ENCODE assay signal across 22 cellular contexts in the genomic region with DNA sequence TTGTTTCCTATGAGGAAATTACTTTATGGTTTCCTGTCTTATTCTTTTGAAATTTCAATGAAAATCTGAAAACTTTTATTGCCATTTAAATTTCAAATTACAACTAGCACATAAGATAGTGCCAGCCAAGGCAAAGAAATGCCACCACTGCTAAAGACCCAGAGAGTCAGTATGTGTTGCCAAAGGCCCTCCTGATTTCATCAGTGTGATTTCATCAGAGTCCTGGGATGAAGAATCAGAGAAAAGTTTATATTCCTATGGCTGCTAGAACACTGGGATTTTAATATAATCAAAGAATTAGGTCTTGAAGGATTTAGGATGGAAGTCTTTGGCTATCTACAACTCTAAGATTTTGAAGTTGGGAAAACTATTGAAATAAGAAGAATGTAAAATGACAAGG.
DNase-seq lines count a peak whose midpoint lies in the region; ATAC-seq and TF ChIP-seq lines count a peak whose summit lies in the region.
"Had no signal": no experiment of that assay in that cellular context is flagged by ENCODE, and none has a peak within 500 bp of the region (broad histone marks: within the 10 kb centered on the region; RNA-seq: fewer than 3 reads in every experiment).

No MANE protein-coding gene starts in this region.

- H3K36me3 ChIP-seq in GM23338 (ENCODE audit: insufficient read depth) (no peaks in the 10 kb centered on the region), OCI-LY7 (ENCODE audit: insufficient read depth, low read length) (no peaks in the 10 kb centered on the region)
- H3K36me3 ChIP-seq: MG63, SJSA1 had no signal

- H3K9me2 ChIP-seq in GM23338 (ENCODE audit: insufficient read depth), result no peaks in the 10 kb centered on the region
- no peaks in the 10 kb centered on the region for H3K9me2 ChIP-seq in OCI-LY7 (ENCODE audit: insufficient read depth, low read length)

- peaks cover 19% of the 10 kb centered on the region for H3K36me3 Mint-ChIP-seq in GM23338 (ENCODE audit: low read depth)
- no peaks in the 10 kb centered on the region for H3K36me3 Mint-ChIP-seq in stimulated activated effector memory CD8-positive, alpha-beta T cell treated with anti-CD3 and anti-CD28 coated beads, Interleukin-12 subunit alpha, Interleukin-12 subunit beta, amount 100 ng/mL, for 72 hours

- no peak overlapping the region for H3K27ac Mint-ChIP-seq in GM23338
- H3K27ac Mint-ChIP-seq in stimulated activated effector memory CD8-positive, alpha-beta T cell treated with anti-CD3 and anti-CD28 coated beads, Interleukin-12 subunit alpha, Interleukin-12 subunit beta, amount 100 ng/mL, for 72 hours, result no peak overlapping the region
- H3K27ac Mint-ChIP-seq: CD8-positive, alpha-beta memory T cell; HFFc6 had no signal

- peak overlapping the region; percentile 39; the same call in 1 of the 2 replicates for H2AFZ ChIP-seq in GM23338
- no peak overlapping the region for H2AFZ ChIP-seq in OCI-LY7 (ENCODE audit: low read length)

- no TSS peak for BruUV-seq in OCI-LY7 (replicated peaks; lab: Mats Ljungman, UMichigan)

- H3K27me3 Mint-ChIP-seq in GM23338 (ENCODE audit: insufficient read depth, low read depth, poor library complexity), result no peaks in the 10 kb centered on the region
- H3K27me3 Mint-ChIP-seq: CD8-positive, alpha-beta memory T cell had no signal

- H3F3A ChIP-seq in GM23338 (replicated peaks; ENCODE audit: low read depth), result no peaks in the 10 kb centered on the region

- H3K4me1 Mint-ChIP-seq in GM23338, result no peaks in the 10 kb centered on the region
- H3K4me1 Mint-ChIP-seq in stimulated activated effector memory CD8-positive, alpha-beta T cell treated with anti-CD3 and anti-CD28 coated beads, Interleukin-12 subunit alpha, Interleukin-12 subunit beta, amount 100 ng/mL, for 72 hours, result no peaks in the 10 kb centered on the region
- H3K4me1 Mint-ChIP-seq: CD8-positive, alpha-beta memory T cell had no signal

- H3K27ac ChIP-seq in GM23338 (ENCODE audit: low read depth), result no peak overlapping the region
- no peak overlapping the region for H3K27ac ChIP-seq in OCI-LY7 (ENCODE audit: low read depth, low read length, poor library complexity, severe bottlenecking)
- H3K27ac ChIP-seq: HL-60, SJSA1 had no signal

- H3K9me3 ChIP-seq in OCI-LY7 (ENCODE audit: low read length), result no peaks in the 10 kb centered on the region
- H3K9me3 ChIP-seq: MG63, SJSA1 had no signal

- peaks cover 12% of the 10 kb centered on the region; the same call in 2 of the 3 replicates for H3K9me3 Mint-ChIP-seq in GM23338
- H3K9me3 Mint-ChIP-seq in stimulated activated effector memory CD8-positive, alpha-beta T cell treated with anti-CD3 and anti-CD28 coated beads, Interleukin-12 subunit alpha, Interleukin-12 subunit beta, amount 100 ng/mL, for 72 hours, result peaks cover 3% of the 10 kb centered on the region
- H3K9me3 Mint-ChIP-seq: HFFc6 had no signal

- ATAC-seq in GM23338 (no peak), left colon (no peak)
- no peak for ATAC-seq in stimulated activated effector memory CD8-positive, alpha-beta T cell treated with anti-CD3 and anti-CD28 coated beads, Interleukin-12 subunit alpha, Interleukin-12 subunit beta, amount 100 ng/mL, for 72 hours

- H4K20me1 ChIP-seq in GM23338 (replicated peaks; ENCODE audit: insufficient read depth) (no peaks in the 10 kb centered on the region), OCI-LY7 (ENCODE audit: insufficient read depth, low read length) (no peaks in the 10 kb centered on the region)

- H3K79me2 ChIP-seq in GM23338 (replicated peaks; ENCODE audit: insufficient read depth) (no peaks in the 10 kb centered on the region), OCI-LY7 (ENCODE audit: insufficient read depth, low read depth, low read length) (no peaks in the 10 kb centered on the region)

- H3K4me3 Mint-ChIP-seq in GM23338, result no peak overlapping the region
- no peak overlapping the region for H3K4me3 Mint-ChIP-seq in stimulated activated effector memory CD8-positive, alpha-beta T cell treated with anti-CD3 and anti-CD28 coated beads, Interleukin-12 subunit alpha, Interleukin-12 subunit beta, amount 100 ng/mL, for 72 hours
- H3K4me3 Mint-ChIP-seq: CD8-positive, alpha-beta memory T cell; HFFc6 had no signal

- H3K4me2 ChIP-seq in GM23338 (no peak overlapping the region), OCI-LY7 (ENCODE audit: low read length) (no peak overlapping the region)

- TF ChIP-seq CTCF in GM23338 (conservative IDR thresholded peaks at IDR 0.05; ENCODE audit: low read depth in 2 of 2) (no peak), fibroblast of the aortic adventitia (IDR thresholded peaks at IDR 0.05; ENCODE audit: insufficient read depth, low read length) (no peak), OCI-LY7 (conservative IDR thresholded peaks at IDR 0.05; ENCODE audit: low read length) (no peak)

- CTCF ChIA-PET in OCI-LY7 (lab: Charles Lee; ENCODE audit: unreplicated experiment), result no interaction called here

- H3K4me1 ChIP-seq in GM23338 (ENCODE audit: insufficient read depth), result no peaks in the 10 kb centered on the region
- no peaks in the 10 kb centered on the region for H3K4me1 ChIP-seq in OCI-LY7 (ENCODE audit: insufficient read depth, low read length, poor library complexity, severe bottlenecking)
- H3K4me1 ChIP-seq: SJSA1 had no signal

- no peaks in the 10 kb centered on the region for H3K27me3 ChIP-seq in GM23338 (ENCODE audit: insufficient read depth)
- H3K27me3 ChIP-seq: MG63, SJSA1 had no signal

- no peak overlapping the region for H3K4me3 ChIP-seq in GM23338
- H3K4me3 ChIP-seq in fibroblast of the aortic adventitia (ENCODE audit: low read depth, low read length), result no peak overlapping the region
- H3K4me3 ChIP-seq in skeletal muscle cell (ENCODE audit: low read depth, low read length), result no peak overlapping the region
- no peak overlapping the region for H3K4me3 ChIP-seq in OCI-LY7 (ENCODE audit: low read depth, low read length, poor library complexity, severe bottlenecking)
- H3K4me3 ChIP-seq: MG63, SJSA1 had no signal

- DNase-seq in GM23338 (ENCODE audit: low spot score) (no peak), amniotic epithelial cell (ENCODE audit: low read depth) (peak; percentile 21), fibroblast of the aortic adventitia (ENCODE audit: low read depth) (peak; percentile 26), skeletal muscle cell (ENCODE audit: low read depth) (peak; percentile 10), left colon (no peak), superior temporal gyrus (ENCODE audit: extremely low spot score) (no peak), OCI-LY7 (ENCODE audit: low spot score) (no peak)
- DNase-seq in stimulated activated effector memory CD8-positive, alpha-beta T cell treated with anti-CD3 and anti-CD28 coated beads, Interleukin-12 subunit alpha, Interleukin-12 subunit beta, amount 100 ng/mL, for 72 hours (ENCODE audit: low spot score in 2 of 2), result no peak
- DNase-seq: C1 segment of cervical spinal cord; CD8-positive, alpha-beta memory T cell; DMS53; EL; H7; HFFc6; MG63; NCI-H1092; NCI-H1436 treated with DMSO at 0.1 percent for 48 hours; NCI-H2029; NCI-H345; NCI-H526 had no signal

- intact Hi-C loops in left colon (cut with DNase I, micrococcal nuclease) (no loop called here), OCI-LY7 (cut with micrococcal nuclease; ENCODE audit: unreplicated experiment) (no loop called here)

- POLR2A ChIA-PET in OCI-LY7 (lab: Charles Lee), result interaction anchor here (0.7 to 1.2 kb wide), 3 partner anchors 13 to 127 kb away, joined by 3 to 4 read pairs (median 4); no protein-coding TSS in a partner anchor

Comparison
In these comparisons a context has a peak if more than half of its experiments do, and no peak if none do; other contexts are left out.
1. DNase-seq: peak in amniotic epithelial cell (single experiment), fibroblast of the aortic adventitia (single experiment) and skeletal muscle cell (single experiment); none in GM23338 (single experiment), stimulated activated effector memory CD8-positive, alpha-beta T cell treated with anti-CD3 and anti-CD28 coated beads, Interleukin-12 subunit alpha, Interleukin-12 subunit beta, amount 100 ng/mL, for 72 hours (0 of 2), left colon (0 of 2), superior temporal gyrus (single experiment) and OCI-LY7 (single experiment).